ENCODE assay signal across 1 cellular context in genomic region chr5:55903121-55903701, GRCh38.
TF ChIP-seq lines count a peak whose summit lies in the region.

No MANE protein-coding gene starts in this region.

TF ChIP-seq in GM12878, 131 proteins besides CTCF, POLR2A, EP300 and RAD21 (continued from another document and continues in another):
- TF ChIP-seq, protein P1, sequence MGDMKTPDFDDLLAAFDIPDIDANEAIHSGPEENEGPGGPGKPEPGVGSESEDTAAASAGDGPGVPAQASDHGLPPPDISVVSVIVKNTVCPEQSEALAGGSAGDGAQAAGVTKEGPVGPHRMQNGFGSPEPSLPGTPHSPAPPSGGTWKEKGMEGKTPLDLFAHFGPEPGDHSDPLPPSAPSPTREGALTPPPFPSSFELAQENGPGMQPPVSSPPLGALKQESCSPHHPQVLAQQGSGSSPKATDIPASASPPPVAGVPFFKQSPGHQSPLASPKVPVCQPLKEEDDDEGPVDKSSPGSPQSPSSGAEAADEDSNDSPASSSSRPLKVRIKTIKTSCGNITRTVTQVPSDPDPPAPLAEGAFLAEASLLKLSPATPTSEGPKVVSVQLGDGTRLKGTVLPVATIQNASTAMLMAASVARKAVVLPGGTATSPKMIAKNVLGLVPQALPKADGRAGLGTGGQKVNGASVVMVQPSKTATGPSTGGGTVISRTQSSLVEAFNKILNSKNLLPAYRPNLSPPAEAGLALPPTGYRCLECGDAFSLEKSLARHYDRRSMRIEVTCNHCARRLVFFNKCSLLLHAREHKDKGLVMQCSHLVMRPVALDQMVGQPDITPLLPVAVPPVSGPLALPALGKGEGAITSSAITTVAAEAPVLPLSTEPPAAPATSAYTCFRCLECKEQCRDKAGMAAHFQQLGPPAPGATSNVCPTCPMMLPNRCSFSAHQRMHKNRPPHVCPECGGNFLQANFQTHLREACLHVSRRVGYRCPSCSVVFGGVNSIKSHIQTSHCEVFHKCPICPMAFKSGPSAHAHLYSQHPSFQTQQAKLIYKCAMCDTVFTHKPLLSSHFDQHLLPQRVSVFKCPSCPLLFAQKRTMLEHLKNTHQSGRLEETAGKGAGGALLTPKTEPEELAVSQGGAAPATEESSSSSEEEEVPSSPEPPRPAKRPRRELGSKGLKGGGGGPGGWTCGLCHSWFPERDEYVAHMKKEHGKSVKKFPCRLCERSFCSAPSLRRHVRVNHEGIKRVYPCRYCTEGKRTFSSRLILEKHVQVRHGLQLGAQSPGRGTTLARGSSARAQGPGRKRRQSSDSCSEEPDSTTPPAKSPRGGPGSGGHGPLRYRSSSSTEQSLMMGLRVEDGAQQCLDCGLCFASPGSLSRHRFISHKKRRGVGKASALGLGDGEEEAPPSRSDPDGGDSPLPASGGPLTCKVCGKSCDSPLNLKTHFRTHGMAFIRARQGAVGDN (IDR thresholded peaks at IDR 0.05): peak; percentile 36
- TF ChIP-seq TCF3 (IDR thresholded peaks at IDR 0.05; ENCODE audit: borderline replicate concordance, insufficient read depth, low read depth, low read length) (no peak), SRF (IDR thresholded peaks at IDR 0.05; ENCODE audit: low read depth in 2 of 2, low read length in 2 of 2) (no peak), TBL1XR1 (IDR thresholded peaks at IDR 0.05; ENCODE audit: low read depth, low read length) (0 out of 2 replicates have a peak, but pooled peaks have one; percentile 15), HDAC6 (IDR thresholded peaks at IDR 0.05; ENCODE audit: unreplicated experiment) (no peak), SREBF1 (IDR thresholded peaks at IDR 0.05; ENCODE audit: low read length) (no peak), JUND (IDR thresholded peaks at IDR 0.05; ENCODE audit: low read depth, low read length) (peak; percentile 58; the same call in 1 of the 2 replicates), NFYA (IDR thresholded peaks at IDR 0.05; ENCODE audit: borderline replicate concordance, low read depth, low read length) (no peak), ZZZ3 (IDR thresholded peaks at IDR 0.05; ENCODE audit: control insufficient read depth, insufficient read length, low read depth) (no peak), ZBED1 (IDR thresholded peaks at IDR 0.05; ENCODE audit: borderline replicate concordance) (no peak), CBX5 (IDR thresholded peaks at IDR 0.05; ENCODE audit: low read depth) (no peak), LARP7 (IDR thresholded peaks at IDR 0.05) (no peak), ASH2L (IDR thresholded peaks at IDR 0.05; ENCODE audit: borderline replicate concordance, low read depth) (no peak), ZNF207 (IDR thresholded peaks at IDR 0.05; ENCODE audit: borderline replicate concordance) (peak; percentile 56; the same call in 1 of the 2 replicates), EGR1 (IDR thresholded peaks at IDR 0.05; ENCODE audit: borderline replicate concordance in 1 of 2, low read depth in 2 of 2, low read length in 2 of 2) (no peak), MEF2A (IDR thresholded peaks at IDR 0.05; ENCODE audit: insufficient read depth, low read depth, low read length) (0 out of 2 replicates have a peak, but pooled peaks have one; percentile 5), CHD2 (IDR thresholded peaks at IDR 0.05; ENCODE audit: borderline replicate concordance, low read depth, low read length) (0 out of 2 replicates have a peak, but pooled peaks have one; percentile 18), IRF5 (IDR thresholded peaks at IDR 0.05; ENCODE audit: borderline replicate concordance) (no peak), ZNF274 (IDR thresholded peaks at IDR 0.05; ENCODE audit: insufficient read depth, insufficient read length) (no peak), BACH1 (IDR thresholded peaks at IDR 0.05; ENCODE audit: borderline replicate concordance) (peak; percentile 40; the same call in 1 of the 2 replicates), PML (IDR thresholded peaks at IDR 0.05; ENCODE audit: low read length) (no peak), SUZ12 (IDR thresholded peaks at IDR 0.05; ENCODE audit: unreplicated experiment) (no peak), IRF4 (IDR thresholded peaks at IDR 0.05; ENCODE audit: low read depth, low read length) (no peak), HCFC1 (IDR thresholded peaks at IDR 0.05; ENCODE audit: low read length) (no peak), E4F1 (IDR thresholded peaks at IDR 0.05; ENCODE audit: borderline replicate concordance, partially characterized antibody) (no peak), BCL3 (IDR thresholded peaks at IDR 0.05; ENCODE audit: borderline replicate concordance, insufficient read depth, low read depth, low read length, poor library complexity, severe bottlenecking) (peak; percentile 90), TCF7 (IDR thresholded peaks at IDR 0.05; ENCODE audit: borderline replicate concordance) (peak; percentile 67; the same call in 1 of the 2 replicates), BCLAF1 (IDR thresholded peaks at IDR 0.05) (no peak), SIN3A (IDR thresholded peaks at IDR 0.05; ENCODE audit: low read depth, low read length) (no peak), GATAD2B (conservative IDR thresholded peaks at IDR 0.05; ENCODE audit: low read depth) (no peak; the same call in 1 of the 2 replicates), BHLHE40 (IDR thresholded peaks at IDR 0.05; ENCODE audit: borderline replicate concordance in 1 of 2, low read depth in 2 of 2, low read length in 1 of 2) (peak; percentile 86 to 94), SMAD1 (IDR thresholded peaks at IDR 0.05; ENCODE audit: low read depth, partially characterized antibody) (no peak), RB1 (IDR thresholded peaks at IDR 0.05; ENCODE audit: borderline replicate concordance) (0 out of 2 replicates have a peak, but pooled peaks have one; percentile 42), HDAC2 (IDR thresholded peaks at IDR 0.05) (no peak)
- TF ChIP-seq, protein P2, sequence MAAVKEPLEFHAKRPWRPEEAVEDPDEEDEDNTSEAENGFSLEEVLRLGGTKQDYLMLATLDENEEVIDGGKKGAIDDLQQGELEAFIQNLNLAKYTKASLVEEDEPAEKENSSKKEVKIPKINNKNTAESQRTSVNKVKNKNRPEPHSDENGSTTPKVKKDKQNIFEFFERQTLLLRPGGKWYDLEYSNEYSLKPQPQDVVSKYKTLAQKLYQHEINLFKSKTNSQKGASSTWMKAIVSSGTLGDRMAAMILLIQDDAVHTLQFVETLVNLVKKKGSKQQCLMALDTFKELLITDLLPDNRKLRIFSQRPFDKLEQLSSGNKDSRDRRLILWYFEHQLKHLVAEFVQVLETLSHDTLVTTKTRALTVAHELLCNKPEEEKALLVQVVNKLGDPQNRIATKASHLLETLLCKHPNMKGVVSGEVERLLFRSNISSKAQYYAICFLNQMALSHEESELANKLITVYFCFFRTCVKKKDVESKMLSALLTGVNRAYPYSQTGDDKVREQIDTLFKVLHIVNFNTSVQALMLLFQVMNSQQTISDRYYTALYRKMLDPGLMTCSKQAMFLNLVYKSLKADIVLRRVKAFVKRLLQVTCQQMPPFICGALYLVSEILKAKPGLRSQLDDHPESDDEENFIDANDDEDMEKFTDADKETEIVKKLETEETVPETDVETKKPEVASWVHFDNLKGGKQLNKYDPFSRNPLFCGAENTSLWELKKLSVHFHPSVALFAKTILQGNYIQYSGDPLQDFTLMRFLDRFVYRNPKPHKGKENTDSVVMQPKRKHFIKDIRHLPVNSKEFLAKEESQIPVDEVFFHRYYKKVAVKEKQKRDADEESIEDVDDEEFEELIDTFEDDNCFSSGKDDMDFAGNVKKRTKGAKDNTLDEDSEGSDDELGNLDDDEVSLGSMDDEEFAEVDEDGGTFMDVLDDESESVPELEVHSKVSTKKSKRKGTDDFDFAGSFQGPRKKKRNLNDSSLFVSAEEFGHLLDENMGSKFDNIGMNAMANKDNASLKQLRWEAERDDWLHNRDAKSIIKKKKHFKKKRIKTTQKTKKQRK (IDR thresholded peaks at IDR 0.05; ENCODE audit: low read depth, low read length): no peak
- TF ChIP-seq, protein P3, sequence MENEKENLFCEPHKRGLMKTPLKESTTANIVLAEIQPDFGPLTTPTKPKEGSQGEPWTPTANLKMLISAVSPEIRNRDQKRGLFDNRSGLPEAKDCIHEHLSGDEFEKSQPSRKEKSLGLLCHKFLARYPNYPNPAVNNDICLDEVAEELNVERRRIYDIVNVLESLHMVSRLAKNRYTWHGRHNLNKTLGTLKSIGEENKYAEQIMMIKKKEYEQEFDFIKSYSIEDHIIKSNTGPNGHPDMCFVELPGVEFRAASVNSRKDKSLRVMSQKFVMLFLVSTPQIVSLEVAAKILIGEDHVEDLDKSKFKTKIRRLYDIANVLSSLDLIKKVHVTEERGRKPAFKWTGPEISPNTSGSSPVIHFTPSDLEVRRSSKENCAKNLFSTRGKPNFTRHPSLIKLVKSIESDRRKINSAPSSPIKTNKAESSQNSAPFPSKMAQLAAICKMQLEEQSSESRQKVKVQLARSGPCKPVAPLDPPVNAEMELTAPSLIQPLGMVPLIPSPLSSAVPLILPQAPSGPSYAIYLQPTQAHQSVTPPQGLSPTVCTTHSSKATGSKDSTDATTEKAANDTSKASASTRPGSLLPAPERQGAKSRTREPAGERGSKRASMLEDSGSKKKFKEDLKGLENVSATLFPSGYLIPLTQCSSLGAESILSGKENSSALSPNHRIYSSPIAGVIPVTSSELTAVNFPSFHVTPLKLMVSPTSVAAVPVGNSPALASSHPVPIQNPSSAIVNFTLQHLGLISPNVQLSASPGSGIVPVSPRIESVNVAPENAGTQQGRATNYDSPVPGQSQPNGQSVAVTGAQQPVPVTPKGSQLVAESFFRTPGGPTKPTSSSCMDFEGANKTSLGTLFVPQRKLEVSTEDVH (IDR thresholded peaks at IDR 0.05; ENCODE audit: low read depth, partially characterized antibody): no peak
- TF ChIP-seq, protein P4, sequence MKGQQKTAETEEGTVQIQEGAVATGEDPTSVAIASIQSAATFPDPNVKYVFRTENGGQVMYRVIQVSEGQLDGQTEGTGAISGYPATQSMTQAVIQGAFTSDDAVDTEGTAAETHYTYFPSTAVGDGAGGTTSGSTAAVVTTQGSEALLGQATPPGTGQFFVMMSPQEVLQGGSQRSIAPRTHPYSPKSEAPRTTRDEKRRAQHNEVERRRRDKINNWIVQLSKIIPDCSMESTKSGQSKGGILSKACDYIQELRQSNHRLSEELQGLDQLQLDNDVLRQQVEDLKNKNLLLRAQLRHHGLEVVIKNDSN (IDR thresholded peaks at IDR 0.05; ENCODE audit: borderline replicate concordance, extremely low read length, insufficient read depth, low read depth, low read length): no peak
- TF ChIP-seq, protein P5, sequence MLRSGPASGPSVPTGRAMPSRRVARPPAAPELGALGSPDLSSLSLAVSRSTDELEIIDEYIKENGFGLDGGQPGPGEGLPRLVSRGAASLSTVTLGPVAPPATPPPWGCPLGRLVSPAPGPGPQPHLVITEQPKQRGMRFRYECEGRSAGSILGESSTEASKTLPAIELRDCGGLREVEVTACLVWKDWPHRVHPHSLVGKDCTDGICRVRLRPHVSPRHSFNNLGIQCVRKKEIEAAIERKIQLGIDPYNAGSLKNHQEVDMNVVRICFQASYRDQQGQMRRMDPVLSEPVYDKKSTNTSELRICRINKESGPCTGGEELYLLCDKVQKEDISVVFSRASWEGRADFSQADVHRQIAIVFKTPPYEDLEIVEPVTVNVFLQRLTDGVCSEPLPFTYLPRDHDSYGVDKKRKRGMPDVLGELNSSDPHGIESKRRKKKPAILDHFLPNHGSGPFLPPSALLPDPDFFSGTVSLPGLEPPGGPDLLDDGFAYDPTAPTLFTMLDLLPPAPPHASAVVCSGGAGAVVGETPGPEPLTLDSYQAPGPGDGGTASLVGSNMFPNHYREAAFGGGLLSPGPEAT (IDR thresholded peaks at IDR 0.05; ENCODE audit: low read depth): peak; percentile 97
